8 cellular contexts compared by ENCODE assay signal in the genomic region with DNA sequence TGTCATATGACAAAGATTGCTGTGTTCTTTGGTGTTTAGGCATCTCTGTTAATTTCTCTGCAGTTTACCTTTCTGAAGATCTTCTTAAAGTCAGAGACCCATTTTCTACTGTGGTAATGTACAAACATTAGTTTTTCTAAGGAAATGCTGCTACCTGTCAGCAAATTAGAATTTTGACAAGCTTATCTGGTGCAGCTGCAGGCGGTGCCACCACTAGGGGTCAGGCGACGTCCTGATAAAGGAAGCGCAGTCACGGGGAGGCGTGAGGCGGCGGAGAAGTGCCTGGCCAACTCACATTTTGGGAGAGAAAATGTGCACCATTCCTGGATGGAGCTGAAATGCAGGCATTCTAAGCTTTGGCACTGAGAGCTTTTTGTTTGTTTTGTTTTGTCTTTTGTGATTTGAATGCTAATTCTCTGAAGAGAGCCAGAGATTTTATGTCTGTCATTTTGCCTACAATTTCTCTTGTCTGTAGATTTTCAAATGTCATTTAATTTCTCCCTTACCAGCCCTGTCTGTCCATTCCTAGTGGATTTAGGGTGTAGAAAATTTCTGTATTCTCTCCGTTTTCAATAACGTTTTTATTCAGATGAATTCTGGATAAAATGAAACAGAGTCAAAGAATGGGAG. TPM values are rescaled to one million over a fixed set of nuclear protein-coding genes. Genes with fewer than 3 reads are reported as not detected.
DNase-seq lines count a peak whose midpoint lies in the region; ATAC-seq and TF ChIP-seq lines count a peak whose summit lies in the region.

No MANE protein-coding gene starts in this region.

- H3K9ac ChIP-seq in parathyroid adenoma = no peak overlapping the region

- peak; percentile 98 for TF ChIP-seq CTCF in LNCaP clone FGC (IDR thresholded peaks at IDR 0.05; ENCODE audit: control insufficient read depth, extremely low read depth, insufficient read depth)
- TF ChIP-seq CTCF in gastroesophageal sphincter (IDR thresholded peaks at IDR 0.05) = peak; percentile 76 to 91 (median 82)
- TF ChIP-seq CTCF in parathyroid adenoma (IDR thresholded peaks at IDR 0.05) = peak; percentile 96
- peak; percentile 84 to 94 (median 87) for TF ChIP-seq CTCF in tibial nerve (IDR thresholded peaks at IDR 0.05)

- in situ Hi-C loops in SK-MEL-5 (cut with HindIII; ENCODE audit: low pct_unique_long_range_greater_than_20kb, low sequenced_read_pairs) = no loop called here

- H3K36me3 ChIP-seq in gastroesophageal sphincter = no peaks in the 10 kb centered on the region
- H3K36me3 ChIP-seq in parathyroid adenoma (ENCODE audit: control insufficient read depth, insufficient read depth, low read length) = no peaks in the 10 kb centered on the region
- H3K36me3 ChIP-seq in tibial nerve = no peaks in the 10 kb centered on the region

- H3K4me1 ChIP-seq in gastroesophageal sphincter (peaks cover 0 to 7% (median 0%) of the 10 kb centered on the region in 3 donors), parathyroid adenoma (no peaks in the 10 kb centered on the region), tibial nerve (peaks cover 0 to 5% (median 0%) of the 10 kb centered on the region in 4 donors)

- H3K27ac ChIP-seq in gastroesophageal sphincter (no peak overlapping the region), parathyroid adenoma (no peak overlapping the region), tibial nerve (no peak overlapping the region)

- DNase-seq in DMS79 treated with DMSO at 0.1 percent for 48 hours (lab: John Stamatoyannopoulos, UW) = peak; percentile 33
- DNase-seq in LNCaP clone FGC (ENCODE audit: low read depth) = peak; percentile 46
- DNase-seq in SK-MEL-5 (ENCODE audit: low read depth, low spot score) = peak; percentile 82
- DNase-seq in activated gamma-delta T cell treated with Interleukin-2 at 50 U/mL for 16 hours = peak; percentile 79
- peak; percentile 82 to 91 for DNase-seq in tibial nerve (ENCODE audit: low spot score in 2 of 2)

- TF ChIP-seq EP300 in gastroesophageal sphincter (IDR thresholded peaks at IDR 0.05) = no peak
- no peak for TF ChIP-seq EP300 in tibial nerve (IDR thresholded peaks at IDR 0.05)

- 0 to 6% methylated on average over 10 of the region's 10 CpGs for WGBS in gastroesophageal sphincter (ENCODE audit: low coverage in 1 of 2), 2 donors
- WGBS in tibial nerve, 2 donors = 2 to 4% methylated on average over 10 of the region's 10 CpGs

- H2AFZ ChIP-seq in parathyroid adenoma = peak overlapping the region; percentile 10

- no peak for TF ChIP-seq POLR2A in gastroesophageal sphincter (IDR thresholded peaks at IDR 0.05)
- TF ChIP-seq POLR2A in tibial nerve (IDR thresholded peaks at IDR 0.05) = no peak

- H3K4me2 ChIP-seq in parathyroid adenoma (ENCODE audit: low read length) = no peak overlapping the region

- H3K27me3 ChIP-seq in gastroesophageal sphincter = peaks cover 5% of the 10 kb centered on the region
- no peaks in the 10 kb centered on the region for H3K27me3 ChIP-seq in parathyroid adenoma (ENCODE audit: control insufficient read depth, insufficient read depth, low read length)
- H3K27me3 ChIP-seq in tibial nerve = no peaks in the 10 kb centered on the region

- H3K4me3 ChIP-seq in LNCaP clone FGC (ENCODE audit: low read depth, low read length) (no peak overlapping the region), gastroesophageal sphincter (no peak overlapping the region), parathyroid adenoma (ENCODE audit: low read depth, low read length) (no peak overlapping the region), tibial nerve (no peak overlapping the region)

- ATAC-seq in GM21737 (IDR thresholded peaks at IDR 0.05; ENCODE audit: unreplicated experiment) = peak; percentile 64
- ATAC-seq in gastroesophageal sphincter = peak; percentile 77

- peaks cover 0 to 5% (median 0%) of the 10 kb centered on the region in 3 donors for H3K9me3 ChIP-seq in gastroesophageal sphincter
- no peaks in the 10 kb centered on the region for H3K9me3 ChIP-seq in parathyroid adenoma (ENCODE audit: control insufficient read depth, low read length)
- peaks cover 0 to 7% (median 0%) of the 10 kb centered on the region in 4 donors for H3K9me3 ChIP-seq in tibial nerve

- H3K79me2 ChIP-seq in parathyroid adenoma = no peaks in the 10 kb centered on the region

RNA-seq across cellular contexts. Expression of a gene that starts 24.9 kb away (rescaled TPM):
- 19.5 and 22.1 TPM in 2 replicates for total RNA-seq in SK-MEL-5 (2014; rRNA removed; shearing (Covaris generic))
- 21.8 and 51.1 TPM in 2 replicates for polyA plus RNA-seq in SK-MEL-5 (2015; cell fraction: cytosol; rRNA removed)
- polyA plus RNA-seq in SK-MEL-5 (2015; cell fraction: nucleus; rRNA removed) = 33.3 and 45.8 TPM in 2 replicates
- total RNA-seq in gastroesophageal sphincter = 10 to 100 TPM; 26.0 to 36.1 (median 28.5) TPM
- total RNA-seq in tibial nerve = 10 to 100 TPM; 60.5 to 73.7 (median 62.7) TPM

Comparison
In these comparisons a context has a peak if more than half of its experiments do, and no peak if none do; other contexts are left out.
1. DNase-seq: peak in every context shown above with its lines; median percentile 86 in tibial nerve; 82 in SK-MEL-5; 79 in activated gamma-delta T cell treated with Interleukin-2 at 50 U/mL for 16 hours; 46 in LNCaP clone FGC; 33 in DMS79 treated with DMSO at 0.1 percent for 48 hours.